ENCODE assay signal across 15 cellular contexts in genomic region chr6:163253556-163254213, GRCh38.
DNase-seq lines count a peak whose midpoint lies in the region; ATAC-seq and TF ChIP-seq lines count a peak whose summit lies in the region.
"Had no signal": no experiment of that assay in that cellular context is flagged by ENCODE, and none has a peak within 500 bp of the region (broad histone marks: within the 10 kb centered on the region; RNA-seq: fewer than 3 reads in every experiment).

No MANE protein-coding gene starts in this region.

- H3K4me1 ChIP-seq in skeletal muscle tissue (ENCODE audit: control insufficient read depth in 3 of 3, insufficient read depth in 3 of 3, low read length in 3 of 3) = peaks cover 3 to 9% (median 6%) of the 10 kb centered on the region in 3 donors
- peaks cover 10% of the 10 kb centered on the region for H3K4me1 ChIP-seq in PC-3 (ENCODE audit: insufficient read depth, low read length)

- peaks cover 4% of the 10 kb centered on the region for H3K27me3 Mint-ChIP-seq in nephron (ENCODE audit: low read depth)
- no peaks in the 10 kb centered on the region for H3K27me3 Mint-ChIP-seq in type B pancreatic cell
- H3K27me3 Mint-ChIP-seq: CD4-positive, CD25-positive, alpha-beta regulatory T cell had no signal

- H3K9me3 Mint-ChIP-seq in nephron (no peaks in the 10 kb centered on the region), type B pancreatic cell (no peaks in the 10 kb centered on the region)

- BruUV-seq in PC-3 (replicated peaks; lab: Mats Ljungman, UMichigan) = no TSS peak

- H3K4me3 ChIP-seq in H7 (ENCODE audit: insufficient read depth, low read depth, low read length) (no peak overlapping the region), skeletal muscle tissue (ENCODE audit: low read length in 3 of 3) (no peak overlapping the region), PC-3 (ENCODE audit: low read length) (no peak overlapping the region)

- H3K27ac ChIP-seq in angular gyrus (ENCODE audit: low read depth, low read length) (peak overlapping the region; percentile 96), skeletal muscle tissue (ENCODE audit: low read depth, low read length) (peak overlapping the region; percentile 61), PC-3 (ENCODE audit: low read length) (no peak overlapping the region)

- 0 out of 2 replicates have a peak, but pooled peaks cover under 1% of the 10 kb centered on the region for H3K27me3 ChIP-seq in H7 (ENCODE audit: control insufficient read depth, insufficient read depth, low read length)
- no peaks in the 10 kb centered on the region for H3K27me3 ChIP-seq in skeletal muscle tissue (ENCODE audit: control insufficient read depth in 3 of 3, insufficient read depth in 3 of 3, low read length in 3 of 3)
- no peaks in the 10 kb centered on the region for H3K27me3 ChIP-seq in PC-3 (ENCODE audit: low read length)

- H3K4me2 ChIP-seq in PC-3 (ENCODE audit: low read length) = no peak overlapping the region

- intact Hi-C loops in PC-3 (cut with micrococcal nuclease) = no loop called here

- DNase-seq in H7 = peak; percentile 43
- DNase-seq in type B pancreatic cell (ENCODE audit: extremely low spot score, unreplicated experiment) = no peak
- DNase-seq in NCI-H748 (lab: John Stamatoyannopoulos, UW; ENCODE audit: unreplicated experiment) = no peak
- DNase-seq in PC-3 = no peak
- DNase-seq: CD4-positive, CD25-positive, alpha-beta regulatory T cell; EL; Karpas-422; NCI-H1105 treated with DMSO at 0.1 percent for 48 hours; NCI-H187; NCI-H526 treated with DMSO at 0.1 percent for 48 hours; NK-92 treated with Interleukin-12 subunit alpha and Interleukin-12 subunit beta, amount 100 ng/mL, for 24 hours had no signal

- H4K20me1 ChIP-seq in PC-3 (ENCODE audit: low read length) = no peaks in the 10 kb centered on the region

- TF ChIP-seq CTCF in nephron (IDR thresholded peaks at IDR 0.05; ENCODE audit: unreplicated experiment in 3 of 3) = no peak
- no peak for TF ChIP-seq CTCF in type B pancreatic cell (conservative IDR thresholded peaks at IDR 0.05)
- TF ChIP-seq CTCF in PC-3 (conservative IDR thresholded peaks at IDR 0.05; ENCODE audit: low read depth, low read length) = no peak

- peak overlapping the region in 2 of 3 experiments; percentile 15 to 28 for H3K27ac Mint-ChIP-seq in nephron
- H3K27ac Mint-ChIP-seq in type B pancreatic cell = no peak overlapping the region
- H3K27ac Mint-ChIP-seq: B cell; CD4-positive, CD25-positive, alpha-beta regulatory T cell had no signal

- H3K36me3 Mint-ChIP-seq in nephron (ENCODE audit: low read depth) (no peaks in the 10 kb centered on the region), type B pancreatic cell (no peaks in the 10 kb centered on the region)
- H3K36me3 Mint-ChIP-seq: CD4-positive, CD25-positive, alpha-beta regulatory T cell had no signal

- no peaks in the 10 kb centered on the region for H3K9me3 ChIP-seq in skeletal muscle tissue (ENCODE audit: control insufficient read depth in 3 of 3, low read length in 3 of 3)
- no peaks in the 10 kb centered on the region for H3K9me3 ChIP-seq in PC-3 (ENCODE audit: low read length)

- H3K9me2 ChIP-seq in PC-3 (replicated peaks; ENCODE audit: low read length) = no peaks in the 10 kb centered on the region

- H3K9ac ChIP-seq in skeletal muscle tissue (ENCODE audit: low read depth in 1 of 3, low read length in 3 of 3) (peak overlapping the region in 2 of 3 donors; percentile 25 to 41), PC-3 (ENCODE audit: low read length) (no peak overlapping the region)

- H3K79me2 ChIP-seq in PC-3 (ENCODE audit: low read length) = no peaks in the 10 kb centered on the region

- CTCF ChIA-PET in PC-3 (lab: Charles Lee) = no interaction called here

- POLR2A ChIA-PET in PC-3 (lab: Charles Lee; ENCODE audit: unreplicated experiment) = no interaction called here

- H3K4me1 Mint-ChIP-seq in nephron = peaks cover 16% of the 10 kb centered on the region
- H3K4me1 Mint-ChIP-seq in type B pancreatic cell (ENCODE audit: unreplicated experiment) = no peaks in the 10 kb centered on the region
- H3K4me1 Mint-ChIP-seq: CD4-positive, CD25-positive, alpha-beta regulatory T cell had no signal

- no peak overlapping the region for H2AFZ ChIP-seq in PC-3 (ENCODE audit: low read length)

- ATAC-seq in PC-3 = no peak

- H3F3A ChIP-seq in PC-3 (ENCODE audit: low read length, unreplicated experiment) = no peaks in the 10 kb centered on the region

- H3K36me3 ChIP-seq in H7 (replicated peaks; ENCODE audit: control insufficient read depth, insufficient read depth, low read length) = no peaks in the 10 kb centered on the region
- H3K36me3 ChIP-seq in skeletal muscle tissue (ENCODE audit: control insufficient read depth in 3 of 3, insufficient read depth in 3 of 3, low read length in 3 of 3) = no peaks in the 10 kb centered on the region
- no peaks in the 10 kb centered on the region for H3K36me3 ChIP-seq in PC-3 (ENCODE audit: low read depth, low read length)

- no peak overlapping the region for H3K4me3 Mint-ChIP-seq in nephron
- H3K4me3 Mint-ChIP-seq in type B pancreatic cell = no peak overlapping the region
- H3K4me3 Mint-ChIP-seq: B cell had no signal
